8 cellular contexts compared by ENCODE assay signal in genomic region chr1:207495816-207496792, GRCh38.
A peak's percentile ranks its signal among the peaks of the same experiment; 100 is the strongest.
DNase-seq lines count a peak whose midpoint lies in the region; ATAC-seq and TF ChIP-seq lines count a peak whose summit lies in the region.

CR1 (plus strand) TSS chr1:207496157; CDS start chr1:207496268, 111 bp downstream.

- no peaks in the 10 kb centered on the region for H4K20me1 ChIP-seq in OCI-LY3 (ENCODE audit: insufficient read depth, low read length)

- no peak within 1 kb of the TSS for H3K27ac ChIP-seq in OCI-LY3 (ENCODE audit: low read length)

- H3K36me3 ChIP-seq in OCI-LY3 (replicated peaks; ENCODE audit: low read depth, low read length) (no peaks in the 10 kb centered on the region), adipocyte (ENCODE audit: control insufficient read depth, insufficient read depth, low read length, severe bottlenecking) (no peaks in the 10 kb centered on the region)

- ATAC-seq in HG02588 (IDR thresholded peaks at IDR 0.05; ENCODE audit: unreplicated experiment) = peak; percentile 42

- H3K4me2 ChIP-seq in OCI-LY3 (ENCODE audit: low read length) = peak within 1 kb of the TSS; percentile 47

- DNase-seq in adipocyte (ENCODE audit: low read depth) (peak; percentile 25), islet precursor cell (peak; percentile 62), putamen (ENCODE audit: low spot score) (no peak), NCI-H2171 treated with DMSO at 0.1 percent for 48 hours (lab: John Stamatoyannopoulos, UW) (no peak)
- DNase-seq in stimulated activated CD4-positive, alpha-beta T cell treated with anti-CD3 and anti-CD28 coated beads, Interleukin-2, amount 100 ng/mL, for 24 hours = peak; percentile 29 to 46

- H3K27me3 ChIP-seq in OCI-LY3 (ENCODE audit: low read depth, low read length) (peaks cover 28% of the 10 kb centered on the region), adipocyte (replicated peaks; ENCODE audit: control insufficient read depth, insufficient read depth, low read length) (peaks cover 62% of the 10 kb centered on the region)

- no peaks in the 10 kb centered on the region for H3K79me2 ChIP-seq in OCI-LY3 (ENCODE audit: low read length)

- H3K4me3 ChIP-seq in GM12875 (ENCODE audit: low read depth, low read length) = peak within 1 kb of the TSS; percentile 78
- peak within 1 kb of the TSS; percentile 50 for H3K4me3 ChIP-seq in OCI-LY3 (ENCODE audit: low read length)
- peak within 1 kb of the TSS; percentile 45 for H3K4me3 ChIP-seq in adipocyte (ENCODE audit: low read length)

- H3K9ac ChIP-seq in OCI-LY3 (ENCODE audit: low read length) (no peak within 1 kb of the TSS), adipocyte (ENCODE audit: low read length) (no peak within 1 kb of the TSS)

- TF ChIP-seq CTCF in GM12875 (IDR thresholded peaks at IDR 0.05; ENCODE audit: borderline replicate concordance, insufficient read depth, low read depth, low read length) (no peak), OCI-LY3 (IDR thresholded peaks at IDR 0.05; ENCODE audit: low read depth, low read length) (no peak)

- H2AFZ ChIP-seq in OCI-LY3 (ENCODE audit: low read depth, low read length) = no peak within 1 kb of the TSS

- H3K9me3 ChIP-seq in OCI-LY3 (ENCODE audit: insufficient read depth, low read length) (no peaks in the 10 kb centered on the region), adipocyte (ENCODE audit: control insufficient read depth, low read length) (no peaks in the 10 kb centered on the region)

- H3K4me1 ChIP-seq in OCI-LY3 (ENCODE audit: low read length) (peaks cover 11% of the 10 kb centered on the region), adipocyte (ENCODE audit: control insufficient read depth, insufficient read depth, low read length) (peaks cover 9% of the 10 kb centered on the region)

Comparison
In these comparisons a context has a peak if more than half of its experiments do, and no peak if none do; other contexts are left out.
1. DNase-seq: peak in adipocyte (single experiment), islet precursor cell (single experiment) and stimulated activated CD4-positive, alpha-beta T cell treated with anti-CD3 and anti-CD28 coated beads, Interleukin-2, amount 100 ng/mL, for 24 hours (2 of 2); none in putamen (single experiment) and NCI-H2171 treated with DMSO at 0.1 percent for 48 hours (single experiment).
2. Peak in every context shown above with its lines, with median percentiles within 50 percentile points of each other: H3K4me3 ChIP-seq.